1 cellular context compared by ENCODE assay signal in the genomic region with DNA sequence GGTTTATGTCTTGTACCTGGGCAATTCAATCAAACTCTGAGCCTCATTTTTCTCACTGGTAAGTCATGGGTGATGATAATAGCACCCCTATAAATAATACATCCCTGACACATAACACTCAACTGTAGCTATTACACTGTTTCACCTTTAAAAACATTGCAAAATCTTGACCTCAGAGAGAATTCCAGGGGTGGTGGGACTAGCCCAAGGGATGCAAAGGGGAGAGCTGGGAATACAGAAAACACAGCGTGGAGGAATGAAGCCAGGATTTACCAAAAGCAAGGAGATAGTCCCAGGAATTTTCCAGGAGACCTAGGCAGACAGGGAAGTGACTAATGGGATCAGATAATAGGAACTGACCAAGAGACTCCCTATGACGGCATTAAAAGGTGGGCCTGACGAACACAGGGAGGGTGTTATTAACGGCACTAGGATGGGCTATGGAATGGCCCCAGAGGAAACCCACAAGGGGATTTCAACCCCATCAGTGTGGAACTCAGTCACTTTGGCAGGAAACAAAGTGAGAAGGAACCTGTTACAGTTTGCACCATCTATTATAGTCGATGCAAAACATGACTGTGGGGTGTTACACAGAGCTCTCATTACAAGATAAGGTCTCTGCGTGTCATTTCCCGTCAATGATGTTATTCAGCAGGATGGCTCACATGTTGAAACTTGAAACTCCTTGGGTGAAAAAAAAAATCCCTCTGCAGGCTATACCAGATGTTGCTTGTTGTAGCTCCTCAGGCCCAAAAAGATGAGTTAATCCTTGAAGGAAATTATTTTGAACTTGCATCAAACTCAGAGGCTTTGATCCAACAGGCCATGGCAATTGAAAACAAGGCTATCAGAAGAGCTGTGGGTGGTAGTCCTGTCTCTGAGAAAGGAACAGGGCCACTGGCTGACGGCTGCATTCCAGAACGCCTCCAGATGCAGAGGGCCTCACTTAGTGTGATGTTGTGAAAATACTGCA.
TF ChIP-seq lines count a peak whose summit lies in the region.

No MANE protein-coding gene starts in this region.

TF ChIP-seq in GM12878, 131 proteins besides CTCF, POLR2A, EP300 and RAD21 (continued from another document and continues in another):
- TF ChIP-seq, protein P1, sequence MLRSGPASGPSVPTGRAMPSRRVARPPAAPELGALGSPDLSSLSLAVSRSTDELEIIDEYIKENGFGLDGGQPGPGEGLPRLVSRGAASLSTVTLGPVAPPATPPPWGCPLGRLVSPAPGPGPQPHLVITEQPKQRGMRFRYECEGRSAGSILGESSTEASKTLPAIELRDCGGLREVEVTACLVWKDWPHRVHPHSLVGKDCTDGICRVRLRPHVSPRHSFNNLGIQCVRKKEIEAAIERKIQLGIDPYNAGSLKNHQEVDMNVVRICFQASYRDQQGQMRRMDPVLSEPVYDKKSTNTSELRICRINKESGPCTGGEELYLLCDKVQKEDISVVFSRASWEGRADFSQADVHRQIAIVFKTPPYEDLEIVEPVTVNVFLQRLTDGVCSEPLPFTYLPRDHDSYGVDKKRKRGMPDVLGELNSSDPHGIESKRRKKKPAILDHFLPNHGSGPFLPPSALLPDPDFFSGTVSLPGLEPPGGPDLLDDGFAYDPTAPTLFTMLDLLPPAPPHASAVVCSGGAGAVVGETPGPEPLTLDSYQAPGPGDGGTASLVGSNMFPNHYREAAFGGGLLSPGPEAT (IDR thresholded peaks at IDR 0.05; ENCODE audit: low read depth): peak; percentile 97
- TF ChIP-seq RFX5 (IDR thresholded peaks at IDR 0.05; ENCODE audit: low read depth, low read length) (no peak), JUND (IDR thresholded peaks at IDR 0.05; ENCODE audit: low read depth, low read length) (no peak), PAX8 (IDR thresholded peaks at IDR 0.05) (no peak), ZNF384 (IDR thresholded peaks at IDR 0.05; ENCODE audit: borderline replicate concordance, low read depth, low read length) (peak; percentile 89), ZNF274 (IDR thresholded peaks at IDR 0.05; ENCODE audit: insufficient read depth, insufficient read length) (no peak), MYB (IDR thresholded peaks at IDR 0.05; ENCODE audit: borderline replicate concordance, low read depth, low read length) (no peak), IRF4 (IDR thresholded peaks at IDR 0.05; ENCODE audit: low read depth, low read length) (peak; percentile 68; the same call in 1 of the 2 replicates), TCF7 (IDR thresholded peaks at IDR 0.05; ENCODE audit: borderline replicate concordance) (0 out of 2 replicates have a peak, but pooled peaks have one; percentile 30), BHLHE40 (IDR thresholded peaks at IDR 0.05; ENCODE audit: borderline replicate concordance in 1 of 2, low read depth in 2 of 2, low read length in 1 of 2) (peak; percentile 71 to 73; a peak in 3 of 4 replicates), RCOR1 (conservative IDR thresholded peaks at IDR 0.05; ENCODE audit: low read depth, low read length) (no peak), IKZF2 (IDR thresholded peaks at IDR 0.05) (peak; percentile 97 to 98), SMAD5 (IDR thresholded peaks at IDR 0.05; ENCODE audit: low read depth) (peak; percentile 83), RUNX3 (IDR thresholded peaks at IDR 0.05; ENCODE audit: low read length) (peak; percentile 91), FOS (IDR thresholded peaks at IDR 0.05; ENCODE audit: borderline replicate concordance, extremely low read depth, insufficient read length) (no peak), CBFB (IDR thresholded peaks at IDR 0.05; ENCODE audit: low read depth) (peak; percentile 67), NR2C1 (IDR thresholded peaks at IDR 0.05) (no peak), POLR2AphosphoS5 (IDR thresholded peaks at IDR 0.05; ENCODE audit: low read length) (peak; percentile 95), MEF2B (IDR thresholded peaks at IDR 0.05; ENCODE audit: partially characterized antibody, poor library complexity, severe bottlenecking) (peak; percentile 82), FOXK2 (IDR thresholded peaks at IDR 0.05) (no peak), SPI1 (IDR thresholded peaks at IDR 0.05; ENCODE audit: borderline replicate concordance, insufficient read depth, low read depth, low read length) (no peak), ZNF217 (IDR thresholded peaks at IDR 0.05) (peak; percentile 45; the same call in 1 of the 2 replicates), CREM (IDR thresholded peaks at IDR 0.05; ENCODE audit: low read depth) (peak; percentile 87)
- TF ChIP-seq, protein P2, sequence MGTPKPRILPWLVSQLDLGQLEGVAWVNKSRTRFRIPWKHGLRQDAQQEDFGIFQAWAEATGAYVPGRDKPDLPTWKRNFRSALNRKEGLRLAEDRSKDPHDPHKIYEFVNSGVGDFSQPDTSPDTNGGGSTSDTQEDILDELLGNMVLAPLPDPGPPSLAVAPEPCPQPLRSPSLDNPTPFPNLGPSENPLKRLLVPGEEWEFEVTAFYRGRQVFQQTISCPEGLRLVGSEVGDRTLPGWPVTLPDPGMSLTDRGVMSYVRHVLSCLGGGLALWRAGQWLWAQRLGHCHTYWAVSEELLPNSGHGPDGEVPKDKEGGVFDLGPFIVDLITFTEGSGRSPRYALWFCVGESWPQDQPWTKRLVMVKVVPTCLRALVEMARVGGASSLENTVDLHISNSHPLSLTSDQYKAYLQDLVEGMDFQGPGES (IDR thresholded peaks at IDR 0.05): no peak
- TF ChIP-seq, protein P3, sequence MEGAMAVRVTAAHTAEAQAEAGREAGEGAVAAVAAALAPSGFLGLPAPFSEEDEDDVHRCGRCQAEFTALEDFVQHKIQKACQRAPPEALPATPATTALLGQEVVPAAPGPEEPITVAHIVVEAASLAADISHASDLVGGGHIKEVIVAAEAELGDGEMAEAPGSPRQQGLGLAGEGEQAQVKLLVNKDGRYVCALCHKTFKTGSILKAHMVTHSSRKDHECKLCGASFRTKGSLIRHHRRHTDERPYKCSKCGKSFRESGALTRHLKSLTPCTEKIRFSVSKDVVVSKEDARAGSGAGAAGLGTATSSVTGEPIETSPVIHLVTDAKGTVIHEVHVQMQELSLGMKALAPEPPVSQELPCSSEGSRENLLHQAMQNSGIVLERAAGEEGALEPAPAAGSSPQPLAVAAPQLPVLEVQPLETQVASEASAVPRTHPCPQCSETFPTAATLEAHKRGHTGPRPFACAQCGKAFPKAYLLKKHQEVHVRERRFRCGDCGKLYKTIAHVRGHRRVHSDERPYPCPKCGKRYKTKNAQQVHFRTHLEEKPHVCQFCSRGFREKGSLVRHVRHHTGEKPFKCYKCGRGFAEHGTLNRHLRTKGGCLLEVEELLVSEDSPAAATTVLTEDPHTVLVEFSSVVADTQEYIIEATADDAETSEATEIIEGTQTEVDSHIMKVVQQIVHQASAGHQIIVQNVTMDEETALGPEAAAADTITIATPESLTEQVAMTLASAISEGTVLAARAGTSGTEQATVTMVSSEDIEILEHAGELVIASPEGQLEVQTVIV (IDR thresholded peaks at IDR 0.05; ENCODE audit: borderline replicate concordance, partially characterized antibody): no peak
- TF ChIP-seq, protein P4, sequence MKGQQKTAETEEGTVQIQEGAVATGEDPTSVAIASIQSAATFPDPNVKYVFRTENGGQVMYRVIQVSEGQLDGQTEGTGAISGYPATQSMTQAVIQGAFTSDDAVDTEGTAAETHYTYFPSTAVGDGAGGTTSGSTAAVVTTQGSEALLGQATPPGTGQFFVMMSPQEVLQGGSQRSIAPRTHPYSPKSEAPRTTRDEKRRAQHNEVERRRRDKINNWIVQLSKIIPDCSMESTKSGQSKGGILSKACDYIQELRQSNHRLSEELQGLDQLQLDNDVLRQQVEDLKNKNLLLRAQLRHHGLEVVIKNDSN (IDR thresholded peaks at IDR 0.05; ENCODE audit: borderline replicate concordance, extremely low read length, insufficient read depth, low read depth, low read length): no peak
- TF ChIP-seq, protein P5, sequence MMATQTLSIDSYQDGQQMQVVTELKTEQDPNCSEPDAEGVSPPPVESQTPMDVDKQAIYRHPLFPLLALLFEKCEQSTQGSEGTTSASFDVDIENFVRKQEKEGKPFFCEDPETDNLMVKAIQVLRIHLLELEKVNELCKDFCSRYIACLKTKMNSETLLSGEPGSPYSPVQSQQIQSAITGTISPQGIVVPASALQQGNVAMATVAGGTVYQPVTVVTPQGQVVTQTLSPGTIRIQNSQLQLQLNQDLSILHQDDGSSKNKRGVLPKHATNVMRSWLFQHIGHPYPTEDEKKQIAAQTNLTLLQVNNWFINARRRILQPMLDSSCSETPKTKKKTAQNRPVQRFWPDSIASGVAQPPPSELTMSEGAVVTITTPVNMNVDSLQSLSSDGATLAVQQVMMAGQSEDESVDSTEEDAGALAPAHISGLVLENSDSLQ (IDR thresholded peaks at IDR 0.05): peak; percentile 65
- TF ChIP-seq, protein P6, sequence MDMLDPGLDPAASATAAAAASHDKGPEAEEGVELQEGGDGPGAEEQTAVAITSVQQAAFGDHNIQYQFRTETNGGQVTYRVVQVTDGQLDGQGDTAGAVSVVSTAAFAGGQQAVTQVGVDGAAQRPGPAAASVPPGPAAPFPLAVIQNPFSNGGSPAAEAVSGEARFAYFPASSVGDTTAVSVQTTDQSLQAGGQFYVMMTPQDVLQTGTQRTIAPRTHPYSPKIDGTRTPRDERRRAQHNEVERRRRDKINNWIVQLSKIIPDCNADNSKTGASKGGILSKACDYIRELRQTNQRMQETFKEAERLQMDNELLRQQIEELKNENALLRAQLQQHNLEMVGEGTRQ (IDR thresholded peaks at IDR 0.05; ENCODE audit: borderline replicate concordance, low read depth, low read length): no peak; the same call in 1 of the 2 replicates
- TF ChIP-seq, protein P7, sequence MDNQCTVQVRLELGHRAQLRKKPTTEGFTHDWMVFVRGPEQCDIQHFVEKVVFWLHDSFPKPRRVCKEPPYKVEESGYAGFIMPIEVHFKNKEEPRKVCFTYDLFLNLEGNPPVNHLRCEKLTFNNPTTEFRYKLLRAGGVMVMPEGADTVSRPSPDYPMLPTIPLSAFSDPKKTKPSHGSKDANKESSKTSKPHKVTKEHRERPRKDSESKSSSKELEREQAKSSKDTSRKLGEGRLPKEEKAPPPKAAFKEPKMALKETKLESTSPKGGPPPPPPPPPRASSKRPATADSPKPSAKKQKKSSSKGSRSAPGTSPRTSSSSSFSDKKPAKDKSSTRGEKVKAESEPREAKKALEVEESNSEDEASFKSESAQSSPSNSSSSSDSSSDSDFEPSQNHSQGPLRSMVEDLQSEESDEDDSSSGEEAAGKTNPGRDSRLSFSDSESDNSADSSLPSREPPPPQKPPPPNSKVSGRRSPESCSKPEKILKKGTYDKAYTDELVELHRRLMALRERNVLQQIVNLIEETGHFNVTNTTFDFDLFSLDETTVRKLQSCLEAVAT (IDR thresholded peaks at IDR 0.05): peak; percentile 18; the same call in 1 of the 2 replicates
- TF ChIP-seq, protein P8, sequence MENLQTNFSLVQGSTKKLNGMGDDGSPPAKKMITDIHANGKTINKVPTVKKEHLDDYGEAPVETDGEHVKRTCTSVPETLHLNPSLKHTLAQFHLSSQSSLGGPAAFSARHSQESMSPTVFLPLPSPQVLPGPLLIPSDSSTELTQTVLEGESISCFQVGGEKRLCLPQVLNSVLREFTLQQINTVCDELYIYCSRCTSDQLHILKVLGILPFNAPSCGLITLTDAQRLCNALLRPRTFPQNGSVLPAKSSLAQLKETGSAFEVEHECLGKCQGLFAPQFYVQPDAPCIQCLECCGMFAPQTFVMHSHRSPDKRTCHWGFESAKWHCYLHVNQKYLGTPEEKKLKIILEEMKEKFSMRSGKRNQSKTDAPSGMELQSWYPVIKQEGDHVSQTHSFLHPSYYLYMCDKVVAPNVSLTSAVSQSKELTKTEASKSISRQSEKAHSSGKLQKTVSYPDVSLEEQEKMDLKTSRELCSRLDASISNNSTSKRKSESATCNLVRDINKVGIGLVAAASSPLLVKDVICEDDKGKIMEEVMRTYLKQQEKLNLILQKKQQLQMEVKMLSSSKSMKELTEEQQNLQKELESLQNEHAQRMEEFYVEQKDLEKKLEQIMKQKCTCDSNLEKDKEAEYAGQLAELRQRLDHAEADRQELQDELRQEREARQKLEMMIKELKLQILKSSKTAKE (IDR thresholded peaks at IDR 0.05; ENCODE audit: low read depth, poor library complexity, severe bottlenecking): peak; percentile 81
- TF ChIP-seq, protein P9, sequence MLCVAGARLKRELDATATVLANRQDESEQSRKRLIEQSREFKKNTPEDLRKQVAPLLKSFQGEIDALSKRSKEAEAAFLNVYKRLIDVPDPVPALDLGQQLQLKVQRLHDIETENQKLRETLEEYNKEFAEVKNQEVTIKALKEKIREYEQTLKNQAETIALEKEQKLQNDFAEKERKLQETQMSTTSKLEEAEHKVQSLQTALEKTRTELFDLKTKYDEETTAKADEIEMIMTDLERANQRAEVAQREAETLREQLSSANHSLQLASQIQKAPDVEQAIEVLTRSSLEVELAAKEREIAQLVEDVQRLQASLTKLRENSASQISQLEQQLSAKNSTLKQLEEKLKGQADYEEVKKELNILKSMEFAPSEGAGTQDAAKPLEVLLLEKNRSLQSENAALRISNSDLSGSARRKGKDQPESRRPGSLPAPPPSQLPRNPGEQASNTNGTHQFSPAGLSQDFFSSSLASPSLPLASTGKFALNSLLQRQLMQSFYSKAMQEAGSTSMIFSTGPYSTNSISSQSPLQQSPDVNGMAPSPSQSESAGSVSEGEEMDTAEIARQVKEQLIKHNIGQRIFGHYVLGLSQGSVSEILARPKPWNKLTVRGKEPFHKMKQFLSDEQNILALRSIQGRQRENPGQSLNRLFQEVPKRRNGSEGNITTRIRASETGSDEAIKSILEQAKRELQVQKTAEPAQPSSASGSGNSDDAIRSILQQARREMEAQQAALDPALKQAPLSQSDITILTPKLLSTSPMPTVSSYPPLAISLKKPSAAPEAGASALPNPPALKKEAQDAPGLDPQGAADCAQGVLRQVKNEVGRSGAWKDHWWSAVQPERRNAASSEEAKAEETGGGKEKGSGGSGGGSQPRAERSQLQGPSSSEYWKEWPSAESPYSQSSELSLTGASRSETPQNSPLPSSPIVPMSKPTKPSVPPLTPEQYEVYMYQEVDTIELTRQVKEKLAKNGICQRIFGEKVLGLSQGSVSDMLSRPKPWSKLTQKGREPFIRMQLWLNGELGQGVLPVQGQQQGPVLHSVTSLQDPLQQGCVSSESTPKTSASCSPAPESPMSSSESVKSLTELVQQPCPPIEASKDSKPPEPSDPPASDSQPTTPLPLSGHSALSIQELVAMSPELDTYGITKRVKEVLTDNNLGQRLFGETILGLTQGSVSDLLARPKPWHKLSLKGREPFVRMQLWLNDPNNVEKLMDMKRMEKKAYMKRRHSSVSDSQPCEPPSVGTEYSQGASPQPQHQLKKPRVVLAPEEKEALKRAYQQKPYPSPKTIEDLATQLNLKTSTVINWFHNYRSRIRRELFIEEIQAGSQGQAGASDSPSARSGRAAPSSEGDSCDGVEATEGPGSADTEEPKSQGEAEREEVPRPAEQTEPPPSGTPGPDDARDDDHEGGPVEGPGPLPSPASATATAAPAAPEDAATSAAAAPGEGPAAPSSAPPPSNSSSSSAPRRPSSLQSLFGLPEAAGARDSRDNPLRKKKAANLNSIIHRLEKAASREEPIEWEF (IDR thresholded peaks at IDR 0.05; ENCODE audit: insufficient replicate concordance, low read depth, low read length): peak; percentile 69
- TF ChIP-seq, protein P10, sequence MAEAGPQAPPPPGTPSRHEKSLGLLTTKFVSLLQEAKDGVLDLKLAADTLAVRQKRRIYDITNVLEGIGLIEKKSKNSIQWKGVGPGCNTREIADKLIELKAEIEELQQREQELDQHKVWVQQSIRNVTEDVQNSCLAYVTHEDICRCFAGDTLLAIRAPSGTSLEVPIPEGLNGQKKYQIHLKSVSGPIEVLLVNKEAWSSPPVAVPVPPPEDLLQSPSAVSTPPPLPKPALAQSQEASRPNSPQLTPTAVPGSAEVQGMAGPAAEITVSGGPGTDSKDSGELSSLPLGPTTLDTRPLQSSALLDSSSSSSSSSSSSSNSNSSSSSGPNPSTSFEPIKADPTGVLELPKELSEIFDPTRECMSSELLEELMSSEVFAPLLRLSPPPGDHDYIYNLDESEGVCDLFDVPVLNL (IDR thresholded peaks at IDR 0.05; ENCODE audit: low read depth, low read length): no peak
